In genomic region chr9:124496075-124496893, GRCh38 we compare ENCODE assay signal across 25 cellular contexts. TPM values are rescaled to one million over a fixed set of nuclear protein-coding genes. Genes with fewer than 3 reads are reported as not detected.
DNase-seq lines count a peak whose midpoint lies in the region; ATAC-seq and TF ChIP-seq lines count a peak whose summit lies in the region.
"Had no signal": no experiment of that assay in that cellular context is flagged by ENCODE, and none has a peak within 500 bp of the region (broad histone marks: within the 10 kb centered on the region; RNA-seq: fewer than 3 reads in every experiment).

No MANE protein-coding gene starts in this region.

- no peak overlapping the region for H3K27ac ChIP-seq in right cardiac atrium (ENCODE audit: low read length)
- H3K27ac ChIP-seq: heart left ventricle, KMS-11, PC-9, psoas muscle, skin epidermis, thyroid gland had no signal

- TF ChIP-seq EP300 in Ishikawa (IDR thresholded peaks at IDR 0.05; ENCODE audit: borderline replicate concordance): no peak

- 79% methylated on average over 20 of the region's 20 CpGs for WGBS in right cardiac atrium

- H3K36me3 Mint-ChIP-seq in activated naive CD8-positive, alpha-beta T cell treated with anti-CD3 and anti-CD28 coated beads, Interleukin-2, amount 10 ng/mL, durations not matched to agents 7 days and 5 days: no peaks in the 10 kb centered on the region
- no peaks in the 10 kb centered on the region for H3K36me3 Mint-ChIP-seq in progenitor cell of endocrine pancreas (ENCODE audit: insufficient read depth)
- H3K36me3 Mint-ChIP-seq: activated CD4-positive, alpha-beta memory T cell treated with anti-CD3 and anti-CD28 coated beads for 36 hours; CD8-positive, alpha-beta memory T cell; stimulated activated naive B cell treated with anti-CD40 and anti-IgM and Interleukin-4, amounts not matched to agents 10 μg/mL and 1 μg/mL and 100 μg/mL, for 72 hours had no signal

- peak overlapping the region; percentile 86 for H3K27ac Mint-ChIP-seq in activated naive CD8-positive, alpha-beta T cell treated with anti-CD3 and anti-CD28 coated beads, Interleukin-2, amount 10 ng/mL, durations not matched to agents 7 days and 5 days
- peak overlapping the region; percentile 25 for H3K27ac Mint-ChIP-seq in progenitor cell of endocrine pancreas
- H3K27ac Mint-ChIP-seq: activated CD4-positive, alpha-beta memory T cell treated with anti-CD3 and anti-CD28 coated beads for 36 hours; stimulated activated naive B cell treated with anti-CD40 and anti-IgM and Interleukin-4, amounts not matched to agents 10 μg/mL and 1 μg/mL and 100 μg/mL, for 72 hours had no signal

- no peak for TF ChIP-seq CTCF in progenitor cell of endocrine pancreas (IDR thresholded peaks at IDR 0.05; ENCODE audit: unreplicated experiment)

- intact Hi-C loops in right cardiac atrium (cut with DNase I) (no loop called here), left ventricle myocardium superior (cut with micrococcal nuclease) (no loop called here)

- H3K27me3 Mint-ChIP-seq in activated naive CD8-positive, alpha-beta T cell treated with anti-CD3 and anti-CD28 coated beads, Interleukin-2, amount 10 ng/mL, durations not matched to agents 7 days and 5 days: no peaks in the 10 kb centered on the region
- peaks cover 52% of the 10 kb centered on the region for H3K27me3 Mint-ChIP-seq in progenitor cell of endocrine pancreas

- no peak overlapping the region for H3K4me3 ChIP-seq in right cardiac atrium (ENCODE audit: low read length)
- H3K4me3 ChIP-seq: heart left ventricle, PC-9, psoas muscle, skin epidermis, thyroid gland had no signal

- H3K9me3 ChIP-seq in right cardiac atrium (ENCODE audit: control insufficient read depth, low read length): no peaks in the 10 kb centered on the region
- H3K9me3 ChIP-seq: heart left ventricle, psoas muscle, thyroid gland had no signal

- POLR2A ChIA-PET in activated naive CD8-positive, alpha-beta T cell treated with anti-CD3 and anti-CD28 coated beads, Interleukin-2, amount 10 ng/mL, durations not matched to agents 7 days and 5 days (lab: Charles Lee): interaction anchor here (0.7 kb wide), 1 partner anchor 41 kb away, joined by 3 read pairs; no protein-coding TSS in a partner anchor

- ATAC-seq in right cardiac atrium (no peak), left ventricle myocardium superior (no peak), HG02678 (IDR thresholded peaks at IDR 0.05; ENCODE audit: unreplicated experiment) (no peak), GM18517 (IDR thresholded peaks at IDR 0.05; ENCODE audit: unreplicated experiment) (no peak)
- ATAC-seq in activated naive CD8-positive, alpha-beta T cell treated with anti-CD3 and anti-CD28 coated beads, Interleukin-2, amount 10 ng/mL, durations not matched to agents 7 days and 5 days (ENCODE audit: low read depth): peak; percentile 57
- ATAC-seq: HCT116; heart left ventricle; psoas muscle; stimulated activated naive B cell treated with anti-CD40 and anti-IgM and Interleukin-4, amounts not matched to agents 10 μg/mL and 1 μg/mL and 100 μg/mL, for 72 hours had no signal

- DNase-seq in right cardiac atrium (peak in 2 of 3 donors; percentile 20 to 30), left ventricle myocardium superior (no peak), progenitor cell of endocrine pancreas (ENCODE audit: low spot score, unreplicated experiment) (no peak), kidney glomerular epithelial cell (lab: John Stamatoyannopoulos, UW) (no peak)
- no peak for DNase-seq in activated naive CD8-positive, alpha-beta T cell treated with anti-CD3 and anti-CD28 coated beads, Interleukin-2, amount 10 ng/mL, durations not matched to agents 7 days and 5 days
- DNase-seq: activated CD4-positive, alpha-beta memory T cell treated with anti-CD3 and anti-CD28 coated beads for 36 hours; activated naive CD4-positive, alpha-beta T cell treated with anti-CD3 and anti-CD28 coated beads, Interleukin-2, amount 50 U/mL, for 16 hours; GDM1; NCI-H1694; PC-9; psoas muscle; SHP77; stimulated activated naive B cell treated with anti-CD40 and anti-IgM and Interleukin-4, amounts not matched to agents 10 μg/mL and 1 μg/mL and 100 μg/mL, for 72 hours; thyroid gland had no signal

- no peaks in the 10 kb centered on the region for H3K9me3 Mint-ChIP-seq in activated naive CD8-positive, alpha-beta T cell treated with anti-CD3 and anti-CD28 coated beads, Interleukin-2, amount 10 ng/mL, durations not matched to agents 7 days and 5 days
- H3K9me3 Mint-ChIP-seq in progenitor cell of endocrine pancreas (ENCODE audit: low read depth): no peaks in the 10 kb centered on the region
- H3K9me3 Mint-ChIP-seq: activated CD4-positive, alpha-beta memory T cell treated with anti-CD3 and anti-CD28 coated beads for 36 hours; CD8-positive, alpha-beta memory T cell; stimulated activated naive B cell treated with anti-CD40 and anti-IgM and Interleukin-4, amounts not matched to agents 10 μg/mL and 1 μg/mL and 100 μg/mL, for 72 hours had no signal

- peaks cover 14% of the 10 kb centered on the region for H3K4me1 Mint-ChIP-seq in activated naive CD8-positive, alpha-beta T cell treated with anti-CD3 and anti-CD28 coated beads, Interleukin-2, amount 10 ng/mL, durations not matched to agents 7 days and 5 days
- H3K4me1 Mint-ChIP-seq in progenitor cell of endocrine pancreas (ENCODE audit: low read depth): no peaks in the 10 kb centered on the region

- no peaks in the 10 kb centered on the region for H3K27me3 ChIP-seq in right cardiac atrium (ENCODE audit: control insufficient read depth, insufficient read depth)
- H3K27me3 ChIP-seq: thyroid gland had no signal

- TF ChIP-seq RAD21 in Ishikawa (IDR thresholded peaks at IDR 0.05; ENCODE audit: low read depth): no peak

- H3K4me1 ChIP-seq in right cardiac atrium (ENCODE audit: control insufficient read depth, insufficient read depth, low read length): no peaks in the 10 kb centered on the region
- H3K4me1 ChIP-seq: heart left ventricle, psoas muscle, thyroid gland had no signal

- H3K4me3 Mint-ChIP-seq in activated naive CD8-positive, alpha-beta T cell treated with anti-CD3 and anti-CD28 coated beads, Interleukin-2, amount 10 ng/mL, durations not matched to agents 7 days and 5 days: peak overlapping the region; percentile 58
- H3K4me3 Mint-ChIP-seq in progenitor cell of endocrine pancreas (ENCODE audit: low read depth): no peak overlapping the region
- H3K4me3 Mint-ChIP-seq: activated CD4-positive, alpha-beta memory T cell treated with anti-CD3 and anti-CD28 coated beads for 36 hours; CD8-positive, alpha-beta memory T cell; stimulated activated naive B cell treated with anti-CD40 and anti-IgM and Interleukin-4, amounts not matched to agents 10 μg/mL and 1 μg/mL and 100 μg/mL, for 72 hours had no signal

TF ChIP-seq in Ishikawa, 13 proteins besides CTCF, POLR2A, EP300 and RAD21:
- TF ChIP-seq ZBTB7A (IDR thresholded peaks at IDR 0.05; ENCODE audit: low read depth) (0 out of 2 replicates have a peak, but pooled peaks have one; percentile 1), USF1 (IDR thresholded peaks at IDR 0.05) (no peak)
TF ChIP-seq in Ishikawa: peak in this region for 1.

RNA-seq across cellular contexts. Expression of gene NR5A1, which starts 10.9 kb away (rescaled TPM):
- total RNA-seq in right cardiac atrium (not detected), left ventricle myocardium superior (not detected), progenitor cell of endocrine pancreas (0.36 and 0.49 TPM in 2 replicates)
- not detected for polyA plus RNA-seq in right cardiac atrium
- not detected for total RNA-seq in activated naive CD8-positive, alpha-beta T cell treated with anti-CD3 and anti-CD28 coated beads, Interleukin-2, amount 10 ng/mL, durations not matched to agents 7 days and 5 days
- total RNA-seq: activated CD4-positive, alpha-beta memory T cell treated with anti-CD3 and anti-CD28 coated beads for 36 hours; CD8-positive, alpha-beta memory T cell; cerebellum; heart left ventricle; liver; T-helper 2 cell treated with Interferon-gamma antibody and Interleukin-4, amounts not matched to agents 100 ng/mL and 5 ng/mL, for 36 hours had no signal
- polyA plus RNA-seq: CD8-positive, alpha-beta memory T cell; liver had no signal

RNA-seq across cellular contexts. Expression of gene ADGRD2, which starts 46.0 kb away (rescaled TPM):
- under 1 TPM in 2 of 4 donors, not detected in 2; 0.15 to 0.29 TPM for total RNA-seq in right cardiac atrium
- polyA plus RNA-seq in right cardiac atrium: 0.05 TPM
- not detected for total RNA-seq in left ventricle myocardium superior
- total RNA-seq in activated naive CD8-positive, alpha-beta T cell treated with anti-CD3 and anti-CD28 coated beads, Interleukin-2, amount 10 ng/mL, durations not matched to agents 7 days and 5 days: not detected
- total RNA-seq in progenitor cell of endocrine pancreas: not detected in 2 replicates
- total RNA-seq: activated CD4-positive, alpha-beta memory T cell treated with anti-CD3 and anti-CD28 coated beads for 36 hours; CD8-positive, alpha-beta memory T cell; heart left ventricle; liver; PC-9; psoas muscle; T-helper 2 cell treated with Interferon-gamma antibody and Interleukin-4, amounts not matched to agents 100 ng/mL and 5 ng/mL, for 36 hours; thyroid gland had no signal
- polyA plus RNA-seq: CD8-positive, alpha-beta memory T cell; heart left ventricle; liver; psoas muscle had no signal

Comparison
In these comparisons a context has a peak if more than half of its experiments do, and no peak if none do; other contexts are left out.
1. DNase-seq: peak in right cardiac atrium (2 of 3); none in left ventricle myocardium superior (single experiment), activated naive CD8-positive, alpha-beta T cell treated with anti-CD3 and anti-CD28 coated beads, Interleukin-2, amount 10 ng/mL, durations not matched to agents 7 days and 5 days (single experiment), progenitor cell of endocrine pancreas (single experiment) and kidney glomerular epithelial cell (single experiment).